19 cellular contexts compared by ENCODE assay signal in genomic region chr17:2202302-2202995, GRCh38.
DNase-seq lines count a peak whose midpoint lies in the region; ATAC-seq and TF ChIP-seq lines count a peak whose summit lies in the region.
"Had no signal": no experiment of that assay in that cellular context is flagged by ENCODE, and none has a peak within 500 bp of the region (broad histone marks: within the 10 kb centered on the region; RNA-seq: fewer than 3 reads in every experiment).

No MANE protein-coding gene starts in this region.

- no peaks in the 10 kb centered on the region for H3K36me3 ChIP-seq in CD8-positive, alpha-beta T cell (ENCODE audit: insufficient read depth, low read length)

- peak overlapping the region; percentile 81 for H3K27ac Mint-ChIP-seq in activated CD4-positive, alpha-beta T cell treated with anti-CD3 and anti-CD28 coated beads, Interleukin-2, amount 10 ng/mL, durations not matched to agents 24 days and 14 days
- H3K27ac Mint-ChIP-seq in CD8-positive, alpha-beta T cell, result peak overlapping the region; percentile 30
- H3K27ac Mint-ChIP-seq in activated naive CD8-positive, alpha-beta T cell treated with anti-CD3 and anti-CD28 coated beads for 36 hours, result peak overlapping the region; percentile 75
- H3K27ac Mint-ChIP-seq in nephron, result peak overlapping the region in 2 of 3 experiments; percentile 43 to 68
- H3K27ac Mint-ChIP-seq: activated B cell treated with CpG ODN at 0.5 μM for 24 hours had no signal

- H3K27me3 ChIP-seq in CD8-positive, alpha-beta T cell (ENCODE audit: insufficient read depth, low read length), result no peaks in the 10 kb centered on the region
- H3K27me3 ChIP-seq: BLaER1, testis had no signal

- H3K4me1 ChIP-seq in CD8-positive, alpha-beta T cell (ENCODE audit: insufficient read depth, low read length), result peaks cover 9% of the 10 kb centered on the region

- intact Hi-C loops in activated CD4-positive, alpha-beta T cell treated with anti-CD3 and anti-CD28 coated beads, Interleukin-2, amount 10 ng/mL, durations not matched to agents 24 days and 14 days (cut with micrococcal nuclease), result no loop called here
- intact Hi-C loops in CD8-positive, alpha-beta T cell (cut with DNase I, micrococcal nuclease), result no loop called here

- H3K36me3 Mint-ChIP-seq in activated CD4-positive, alpha-beta T cell treated with anti-CD3 and anti-CD28 coated beads, Interleukin-2, amount 10 ng/mL, durations not matched to agents 24 days and 14 days (ENCODE audit: low read depth), result peaks cover 21% of the 10 kb centered on the region
- peaks cover 24% of the 10 kb centered on the region for H3K36me3 Mint-ChIP-seq in CD8-positive, alpha-beta T cell
- H3K36me3 Mint-ChIP-seq in activated naive CD8-positive, alpha-beta T cell treated with anti-CD3 and anti-CD28 coated beads for 36 hours, result peaks cover 6% of the 10 kb centered on the region
- H3K36me3 Mint-ChIP-seq in nephron (ENCODE audit: low read depth), result peaks cover 11% of the 10 kb centered on the region

- no peak overlapping the region for H3K4me3 ChIP-seq in CD8-positive, alpha-beta T cell (ENCODE audit: low read depth, low read length)
- H3K4me3 ChIP-seq: BLaER1, GM12878, lung, testis had no signal

- H3K27me3 Mint-ChIP-seq in activated CD4-positive, alpha-beta T cell treated with anti-CD3 and anti-CD28 coated beads, Interleukin-2, amount 10 ng/mL, durations not matched to agents 24 days and 14 days, result no peaks in the 10 kb centered on the region
- no peaks in the 10 kb centered on the region for H3K27me3 Mint-ChIP-seq in CD8-positive, alpha-beta T cell (ENCODE audit: low read depth)
- H3K27me3 Mint-ChIP-seq in activated naive CD8-positive, alpha-beta T cell treated with anti-CD3 and anti-CD28 coated beads for 36 hours, result no peaks in the 10 kb centered on the region
- H3K27me3 Mint-ChIP-seq in nephron (ENCODE audit: low read depth), result no peaks in the 10 kb centered on the region
- H3K27me3 Mint-ChIP-seq: activated B cell treated with CpG ODN at 0.5 μM for 24 hours had no signal

- DNase-seq in activated CD4-positive, alpha-beta T cell treated with anti-CD3 and anti-CD28 coated beads, Interleukin-2, amount 10 ng/mL, durations not matched to agents 24 days and 14 days, result peak; percentile 67
- DNase-seq in activated CD4-positive, alpha-beta T cell treated with anti-CD3 and anti-CD28 coated beads, Interleukin-2, amount 50 U/mL, for 4 hours, result no peak
- no peak for DNase-seq in CD8-positive, alpha-beta T cell
- no peak for DNase-seq in activated naive CD8-positive, alpha-beta T cell treated with anti-CD3 and anti-CD28 coated beads for 36 hours
- DNase-seq in NCI-H2107 (lab: John Stamatoyannopoulos, UW) (no peak), GM19240 (ENCODE audit: insufficient read length, low spot score) (no peak), SIG-M5 (lab: John Stamatoyannopoulos, UW) (no peak)
- DNase-seq: activated B cell treated with CpG ODN at 0.5 μM for 24 hours; activated CD8-positive, alpha-beta memory T cell treated with anti-CD3 and anti-CD28 coated beads, Interleukin-2, amount 50 U/mL, for 48 hours; GDM1; NCI-H2081 treated with DMSO at 0.1 percent for 48 hours; NCI-H524; stimulated activated CD4-positive, alpha-beta T cell treated with anti-CD3 and anti-CD28 coated beads, Interleukin-4, amount 100 ng/mL, for 4 hours; testis had no signal

- peaks cover 30% of the 10 kb centered on the region for H3K4me1 Mint-ChIP-seq in activated CD4-positive, alpha-beta T cell treated with anti-CD3 and anti-CD28 coated beads, Interleukin-2, amount 10 ng/mL, durations not matched to agents 24 days and 14 days
- H3K4me1 Mint-ChIP-seq in CD8-positive, alpha-beta T cell (ENCODE audit: low read depth), result peaks cover 21% of the 10 kb centered on the region
- peaks cover 24% of the 10 kb centered on the region for H3K4me1 Mint-ChIP-seq in activated naive CD8-positive, alpha-beta T cell treated with anti-CD3 and anti-CD28 coated beads for 36 hours
- H3K4me1 Mint-ChIP-seq in nephron, result peaks cover 27% of the 10 kb centered on the region
- H3K4me1 Mint-ChIP-seq: activated B cell treated with CpG ODN at 0.5 μM for 24 hours had no signal

- no peak for TF ChIP-seq CTCF in CD8-positive, alpha-beta T cell (IDR thresholded peaks at IDR 0.05)
- TF ChIP-seq CTCF in nephron (IDR thresholded peaks at IDR 0.05; ENCODE audit: unreplicated experiment in 3 of 3), result no peak

- no peak overlapping the region for H3K27ac ChIP-seq in CD8-positive, alpha-beta T cell (ENCODE audit: low read depth, low read length)
- H3K27ac ChIP-seq: BLaER1 had no signal

- no peaks in the 10 kb centered on the region for H3K9me3 ChIP-seq in CD8-positive, alpha-beta T cell (ENCODE audit: low read length)
- H3K9me3 ChIP-seq: BLaER1, testis had no signal

- POLR2A ChIA-PET in CD8-positive, alpha-beta T cell (lab: Charles Lee), result interaction anchor here (2.5 kb wide), 1 partner anchor 13 kb away, joined by 7 read pairs; no protein-coding TSS in a partner anchor

- peak overlapping the region; percentile 65 for H3K4me3 Mint-ChIP-seq in activated CD4-positive, alpha-beta T cell treated with anti-CD3 and anti-CD28 coated beads, Interleukin-2, amount 10 ng/mL, durations not matched to agents 24 days and 14 days
- no peak overlapping the region for H3K4me3 Mint-ChIP-seq in CD8-positive, alpha-beta T cell
- peak overlapping the region; percentile 32 for H3K4me3 Mint-ChIP-seq in activated naive CD8-positive, alpha-beta T cell treated with anti-CD3 and anti-CD28 coated beads for 36 hours
- no peak overlapping the region for H3K4me3 Mint-ChIP-seq in nephron
- H3K4me3 Mint-ChIP-seq: activated B cell treated with CpG ODN at 0.5 μM for 24 hours had no signal

- no peaks in the 10 kb centered on the region for H3K9me3 Mint-ChIP-seq in activated CD4-positive, alpha-beta T cell treated with anti-CD3 and anti-CD28 coated beads, Interleukin-2, amount 10 ng/mL, durations not matched to agents 24 days and 14 days
- no peaks in the 10 kb centered on the region for H3K9me3 Mint-ChIP-seq in CD8-positive, alpha-beta T cell
- no peaks in the 10 kb centered on the region for H3K9me3 Mint-ChIP-seq in activated naive CD8-positive, alpha-beta T cell treated with anti-CD3 and anti-CD28 coated beads for 36 hours
- no peaks in the 10 kb centered on the region for H3K9me3 Mint-ChIP-seq in nephron
- H3K9me3 Mint-ChIP-seq: activated B cell treated with CpG ODN at 0.5 μM for 24 hours had no signal

- CTCF ChIA-PET in CD8-positive, alpha-beta T cell (lab: Charles Lee), result interaction anchor here (3.3 kb wide), 1 partner anchor 42 kb away, joined by 12 read pairs; no protein-coding TSS in a partner anchor

- ATAC-seq in CD8-positive, alpha-beta T cell, result no peak
- ATAC-seq: esophagus mucosa, GM12878 had no signal

Comparison
In these comparisons a context has a peak if more than half of its experiments do, and no peak if none do; other contexts are left out.
1. H3K27ac Mint-ChIP-seq: peak in every context shown above with its lines; median percentile 81 in activated CD4-positive, alpha-beta T cell treated with anti-CD3 and anti-CD28 coated beads, Interleukin-2, amount 10 ng/mL, durations not matched to agents 24 days and 14 days; 75 in activated naive CD8-positive, alpha-beta T cell treated with anti-CD3 and anti-CD28 coated beads for 36 hours; 56 in nephron; 30 in CD8-positive, alpha-beta T cell.
2. H3K4me3 Mint-ChIP-seq: peak in activated CD4-positive, alpha-beta T cell treated with anti-CD3 and anti-CD28 coated beads, Interleukin-2, amount 10 ng/mL, durations not matched to agents 24 days and 14 days (single experiment) and activated naive CD8-positive, alpha-beta T cell treated with anti-CD3 and anti-CD28 coated beads for 36 hours (single experiment); none in CD8-positive, alpha-beta T cell (single experiment) and nephron (0 of 3).